Comparison of ENCODE assay signal across 11 cellular contexts in genomic region chr3:126399348-126399730, GRCh38. TPM values are rescaled to one million over a fixed set of nuclear protein-coding genes. Genes with fewer than 3 reads are reported as not detected.
DNase-seq lines count a peak whose midpoint lies in the region; ATAC-seq and TF ChIP-seq lines count a peak whose summit lies in the region.
"Had no signal": no experiment of that assay in that cellular context is flagged by ENCODE, and none has a peak within 500 bp of the region (broad histone marks: within the 10 kb centered on the region; RNA-seq: fewer than 3 reads in every experiment).

No MANE protein-coding gene starts in this region.

- peaks cover 0 to 3% of the 10 kb centered on the region in 2 donors for H3K4me1 ChIP-seq in lung (ENCODE audit: control insufficient read depth in 2 of 2, insufficient read depth in 2 of 2, low read length in 2 of 2)
- no peaks in the 10 kb centered on the region for H3K4me1 ChIP-seq in ascending aorta
- H3K4me1 ChIP-seq in right cardiac atrium (ENCODE audit: control insufficient read depth, insufficient read depth, low read length): no peaks in the 10 kb centered on the region

- H3K27ac ChIP-seq in lung (ENCODE audit: low read depth in 1 of 2, low read length in 1 of 2) (no peak overlapping the region), ascending aorta (no peak overlapping the region), right cardiac atrium (ENCODE audit: low read length) (no peak overlapping the region)

- peak; percentile 91 for DNase-seq in NOMO-1 treated with DMSO at 0.1 percent for 48 hours (lab: John Stamatoyannopoulos, UW; ENCODE audit: unreplicated experiment)
- DNase-seq in lung (ENCODE audit: low spot score): no peak
- no peak for DNase-seq in activated CD4-positive, alpha-beta T cell treated with anti-CD3 and anti-CD28 coated beads for 1 hour
- no peak for DNase-seq in ascending aorta (ENCODE audit: low spot score in 2 of 2)
- DNase-seq in right cardiac atrium: no peak
- DNase-seq: anterior cingulate cortex, DMS 273 treated with DMSO at 0.1 percent for 48 hours had no signal

- no peak overlapping the region for H3K4me3 ChIP-seq in lung
- no peak overlapping the region for H3K4me3 ChIP-seq in ascending aorta
- H3K4me3 ChIP-seq in right cardiac atrium (ENCODE audit: low read length): no peak overlapping the region

- H3K36me3 ChIP-seq in lung (ENCODE audit: control insufficient read depth in 2 of 2, insufficient read depth in 2 of 2, low read length in 2 of 2) (no peaks in the 10 kb centered on the region), ascending aorta (no peaks in the 10 kb centered on the region)

- peaks cover 0 to 3% of the 10 kb centered on the region in 2 donors for H3K9me3 ChIP-seq in lung (ENCODE audit: control insufficient read depth in 2 of 2, insufficient read depth in 1 of 2, low read length in 1 of 2)
- H3K9me3 ChIP-seq in ascending aorta: no peaks in the 10 kb centered on the region
- H3K9me3 ChIP-seq in right cardiac atrium (ENCODE audit: control insufficient read depth, low read length): no peaks in the 10 kb centered on the region

- intact Hi-C loops in ascending aorta (cut with DNase I) (no loop called here), right cardiac atrium (cut with DNase I) (loop anchor here in 2 of 4 donors (5.0 to 10.0 kb wide), 2 partner anchors 142 to 265 kb away; no protein-coding TSS in a partner anchor)

- no peaks in the 10 kb centered on the region for H3K27me3 ChIP-seq in lung (ENCODE audit: control insufficient read depth, insufficient read depth)
- H3K27me3 ChIP-seq in ascending aorta: no peaks in the 10 kb centered on the region
- H3K27me3 ChIP-seq in right cardiac atrium (ENCODE audit: control insufficient read depth, insufficient read depth): no peaks in the 10 kb centered on the region

- WGBS in lung, 2 donors: 63 to 80% methylated on average over 1 of the region's 1 CpG
- 57% methylated on average over 1 of the region's 1 CpG for WGBS in right cardiac atrium

- ATAC-seq in GM18858 (IDR thresholded peaks at IDR 0.05; ENCODE audit: unreplicated experiment) (peak; percentile 74), HG02798 (IDR thresholded peaks at IDR 0.05; ENCODE audit: poor library complexity, unreplicated experiment) (peak; percentile 40), lung (ENCODE audit: insufficient read depth, low FRiP score) (peak; percentile 23), right cardiac atrium (no peak)

- TF ChIP-seq CTCF in lung (IDR thresholded peaks at IDR 0.05; ENCODE audit: control extremely low read depth, extremely low read depth) (no peak), ascending aorta (IDR thresholded peaks at IDR 0.05) (no peak)

RNA-seq across cellular contexts. Expression of gene CFAP100, which starts 4.6 kb away (rescaled TPM):
- total RNA-seq in lung (10 to 100 TPM; 10.4 to 31.9 TPM), ascending aorta (not detected), right cardiac atrium (not detected)
- polyA plus RNA-seq in lung (10 to 100 TPM in 1 of 2 donors, 1 to 10 TPM in 1; 7.7 to 12.5 TPM), right cardiac atrium (not detected)
- total RNA-seq: myocyte, skeletal muscle tissue had no signal

RNA-seq across cellular contexts. Expression of gene KLF15, which starts 42.1 kb away (rescaled TPM):
- total RNA-seq in lung (10 to 100 TPM; 18.1 to 31.1 TPM), ascending aorta (74.0 TPM), right cardiac atrium (10 to 100 TPM; 24.0 to 38.4 (median 31.1) TPM)
- polyA plus RNA-seq in lung (10 to 100 TPM; 18.2 to 31.3 TPM), right cardiac atrium (36.2 TPM)

Comparison
In these comparisons a context has a peak if more than half of its experiments do, and no peak if none do; other contexts are left out.
1. ATAC-seq: peak in GM18858 (single experiment), HG02798 (single experiment) and lung (single experiment); none in right cardiac atrium (0 of 2).
2. RNA of gene CFAP100, which starts 4.6 kb away (total RNA-seq): 10.4 to 31.9 TPM in lung; not detected in right cardiac atrium and not detected in ascending aorta (single experiment); every median in the first group is over 4 times any median in the second.